1 cellular context compared by ENCODE assay signal in the genomic region with DNA sequence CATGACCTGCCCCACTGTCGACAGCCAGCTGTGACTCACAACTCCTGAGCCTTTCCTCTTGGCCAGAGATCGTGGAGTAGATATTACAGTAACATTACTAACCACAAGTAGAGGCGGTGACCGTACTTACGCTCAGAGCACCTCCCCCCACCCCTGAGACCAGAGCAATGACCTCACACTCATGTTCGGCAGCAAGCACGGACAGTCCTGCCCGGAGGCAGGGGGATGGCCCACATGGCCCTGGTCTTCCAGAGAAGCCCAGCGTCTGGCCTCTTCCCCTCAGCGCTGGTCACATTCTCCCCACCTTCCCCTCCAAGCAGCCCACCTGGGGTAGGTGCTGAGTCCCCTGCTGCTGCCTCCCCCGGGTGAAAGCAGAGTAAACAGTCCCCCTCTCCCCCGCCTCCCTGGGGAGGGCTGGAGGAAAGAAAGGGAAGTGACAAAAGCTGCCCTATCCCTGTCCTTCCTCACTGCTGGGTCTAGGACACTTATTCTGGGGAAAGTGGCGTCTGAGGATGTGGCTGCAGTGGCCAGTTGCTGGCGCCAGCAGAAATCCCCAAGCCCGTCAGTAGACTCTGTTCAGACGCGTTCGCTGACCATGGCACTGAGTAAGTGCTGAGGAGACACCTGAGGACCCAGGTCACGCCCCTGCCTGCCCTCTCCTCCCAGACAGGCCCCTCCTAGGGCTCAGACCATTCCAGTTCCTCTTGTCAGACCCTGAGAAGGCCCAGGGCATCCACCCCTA.
A peak's percentile ranks its signal among the peaks of the same experiment; 100 is the strongest.
TF ChIP-seq lines count a peak whose summit lies in the region.

No MANE protein-coding gene starts in this region.

TF ChIP-seq in HepG2, 621 proteins besides CTCF, POLR2A, EP300 and RAD21 (continued from another document and continues in another):
- TF ChIP-seq, protein P1, sequence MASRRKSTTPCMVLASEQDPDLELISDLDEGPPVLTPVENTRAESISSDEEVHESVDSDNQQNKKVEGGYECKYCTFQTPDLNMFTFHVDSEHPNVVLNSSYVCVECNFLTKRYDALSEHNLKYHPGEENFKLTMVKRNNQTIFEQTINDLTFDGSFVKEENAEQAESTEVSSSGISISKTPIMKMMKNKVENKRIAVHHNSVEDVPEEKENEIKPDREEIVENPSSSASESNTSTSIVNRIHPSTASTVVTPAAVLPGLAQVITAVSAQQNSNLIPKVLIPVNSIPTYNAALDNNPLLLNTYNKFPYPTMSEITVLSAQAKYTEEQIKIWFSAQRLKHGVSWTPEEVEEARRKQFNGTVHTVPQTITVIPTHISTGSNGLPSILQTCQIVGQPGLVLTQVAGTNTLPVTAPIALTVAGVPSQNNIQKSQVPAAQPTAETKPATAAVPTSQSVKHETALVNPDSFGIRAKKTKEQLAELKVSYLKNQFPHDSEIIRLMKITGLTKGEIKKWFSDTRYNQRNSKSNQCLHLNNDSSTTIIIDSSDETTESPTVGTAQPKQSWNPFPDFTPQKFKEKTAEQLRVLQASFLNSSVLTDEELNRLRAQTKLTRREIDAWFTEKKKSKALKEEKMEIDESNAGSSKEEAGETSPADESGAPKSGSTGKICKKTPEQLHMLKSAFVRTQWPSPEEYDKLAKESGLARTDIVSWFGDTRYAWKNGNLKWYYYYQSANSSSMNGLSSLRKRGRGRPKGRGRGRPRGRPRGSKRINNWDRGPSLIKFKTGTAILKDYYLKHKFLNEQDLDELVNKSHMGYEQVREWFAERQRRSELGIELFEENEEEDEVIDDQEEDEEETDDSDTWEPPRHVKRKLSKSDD (CRISPR knock-in tag; IDR thresholded peaks at IDR 0.05; ENCODE audit: low read depth) = peak; percentile 63; the same call in 1 of the 2 replicates
- TF ChIP-seq, protein P2, sequence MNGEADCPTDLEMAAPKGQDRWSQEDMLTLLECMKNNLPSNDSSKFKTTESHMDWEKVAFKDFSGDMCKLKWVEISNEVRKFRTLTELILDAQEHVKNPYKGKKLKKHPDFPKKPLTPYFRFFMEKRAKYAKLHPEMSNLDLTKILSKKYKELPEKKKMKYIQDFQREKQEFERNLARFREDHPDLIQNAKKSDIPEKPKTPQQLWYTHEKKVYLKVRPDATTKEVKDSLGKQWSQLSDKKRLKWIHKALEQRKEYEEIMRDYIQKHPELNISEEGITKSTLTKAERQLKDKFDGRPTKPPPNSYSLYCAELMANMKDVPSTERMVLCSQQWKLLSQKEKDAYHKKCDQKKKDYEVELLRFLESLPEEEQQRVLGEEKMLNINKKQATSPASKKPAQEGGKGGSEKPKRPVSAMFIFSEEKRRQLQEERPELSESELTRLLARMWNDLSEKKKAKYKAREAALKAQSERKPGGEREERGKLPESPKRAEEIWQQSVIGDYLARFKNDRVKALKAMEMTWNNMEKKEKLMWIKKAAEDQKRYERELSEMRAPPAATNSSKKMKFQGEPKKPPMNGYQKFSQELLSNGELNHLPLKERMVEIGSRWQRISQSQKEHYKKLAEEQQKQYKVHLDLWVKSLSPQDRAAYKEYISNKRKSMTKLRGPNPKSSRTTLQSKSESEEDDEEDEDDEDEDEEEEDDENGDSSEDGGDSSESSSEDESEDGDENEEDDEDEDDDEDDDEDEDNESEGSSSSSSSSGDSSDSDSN (CRISPR knock-in tag; IDR thresholded peaks at IDR 0.05) = 0 out of 2 replicates have a peak, but pooled peaks have one; percentile 10
- TF ChIP-seq, protein P3, sequence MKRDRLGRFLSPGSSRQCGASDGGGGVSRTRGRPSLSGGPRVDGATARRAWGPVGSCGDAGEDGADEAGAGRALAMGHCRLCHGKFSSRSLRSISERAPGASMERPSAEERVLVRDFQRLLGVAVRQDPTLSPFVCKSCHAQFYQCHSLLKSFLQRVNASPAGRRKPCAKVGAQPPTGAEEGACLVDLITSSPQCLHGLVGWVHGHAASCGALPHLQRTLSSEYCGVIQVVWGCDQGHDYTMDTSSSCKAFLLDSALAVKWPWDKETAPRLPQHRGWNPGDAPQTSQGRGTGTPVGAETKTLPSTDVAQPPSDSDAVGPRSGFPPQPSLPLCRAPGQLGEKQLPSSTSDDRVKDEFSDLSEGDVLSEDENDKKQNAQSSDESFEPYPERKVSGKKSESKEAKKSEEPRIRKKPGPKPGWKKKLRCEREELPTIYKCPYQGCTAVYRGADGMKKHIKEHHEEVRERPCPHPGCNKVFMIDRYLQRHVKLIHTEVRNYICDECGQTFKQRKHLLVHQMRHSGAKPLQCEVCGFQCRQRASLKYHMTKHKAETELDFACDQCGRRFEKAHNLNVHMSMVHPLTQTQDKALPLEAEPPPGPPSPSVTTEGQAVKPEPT (CRISPR knock-in tag; IDR thresholded peaks at IDR 0.05; ENCODE audit: low read depth) = no peak
- peak; percentile 68 for TF ChIP-seq ETV5 (CRISPR knock-in tag; IDR thresholded peaks at IDR 0.05; ENCODE audit: borderline replicate concordance)
- TF ChIP-seq RORA (CRISPR knock-in tag; IDR thresholded peaks at IDR 0.05) = no peak
- TF ChIP-seq ZNF331 (CRISPR knock-in tag; IDR thresholded peaks at IDR 0.05) = peak; percentile 15; the same call in 1 of the 2 replicates
- 0 out of 2 replicates have a peak, but pooled peaks have one; percentile 43 for TF ChIP-seq ZNF205 (CRISPR knock-in tag; IDR thresholded peaks at IDR 0.05)
- TF ChIP-seq ZNF672 (CRISPR knock-in tag; IDR thresholded peaks at IDR 0.05) = peak; percentile 100
- peak; percentile 18; the same call in 1 of the 2 replicates for TF ChIP-seq YEATS2 (CRISPR knock-in tag; IDR thresholded peaks at IDR 0.05; ENCODE audit: borderline replicate concordance)
- TF ChIP-seq ZNF775 (CRISPR knock-in tag; IDR thresholded peaks at IDR 0.05; ENCODE audit: borderline replicate concordance) = no peak
- TF ChIP-seq SP1 (IDR thresholded peaks at IDR 0.05) = no peak
- no peak for TF ChIP-seq SP1 (CRISPR knock-in tag; IDR thresholded peaks at IDR 0.05)
- TF ChIP-seq ZNF746 (CRISPR knock-in tag; IDR thresholded peaks at IDR 0.05) = peak; percentile 79; the same call in 1 of the 2 replicates
- TF ChIP-seq, protein P4, sequence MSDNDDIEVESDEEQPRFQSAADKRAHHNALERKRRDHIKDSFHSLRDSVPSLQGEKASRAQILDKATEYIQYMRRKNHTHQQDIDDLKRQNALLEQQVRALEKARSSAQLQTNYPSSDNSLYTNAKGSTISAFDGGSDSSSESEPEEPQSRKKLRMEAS (IDR thresholded peaks at IDR 0.05) = peak; percentile 74
- TF ChIP-seq ZBTB7A (CRISPR knock-in tag; IDR thresholded peaks at IDR 0.05) = peak; percentile 11; the same call in 1 of the 2 replicates
- TF ChIP-seq, protein P5, sequence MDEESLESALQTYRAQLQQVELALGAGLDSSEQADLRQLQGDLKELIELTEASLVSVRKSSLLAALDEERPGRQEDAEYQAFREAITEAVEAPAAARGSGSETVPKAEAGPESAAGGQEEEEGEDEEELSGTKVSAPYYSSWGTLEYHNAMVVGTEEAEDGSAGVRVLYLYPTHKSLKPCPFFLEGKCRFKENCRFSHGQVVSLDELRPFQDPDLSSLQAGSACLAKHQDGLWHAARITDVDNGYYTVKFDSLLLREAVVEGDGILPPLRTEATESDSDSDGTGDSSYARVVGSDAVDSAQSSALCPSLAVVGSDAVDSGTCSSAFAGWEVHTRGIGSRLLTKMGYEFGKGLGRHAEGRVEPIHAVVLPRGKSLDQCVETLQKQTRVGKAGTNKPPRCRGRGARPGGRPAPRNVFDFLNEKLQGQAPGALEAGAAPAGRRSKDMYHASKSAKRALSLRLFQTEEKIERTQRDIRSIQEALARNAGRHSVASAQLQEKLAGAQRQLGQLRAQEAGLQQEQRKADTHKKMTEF (CRISPR knock-in tag; IDR thresholded peaks at IDR 0.05) = peak; percentile 60; the same call in 1 of the 2 replicates
- TF ChIP-seq U2AF2 (IDR thresholded peaks at IDR 0.05; ENCODE audit: low read depth, low read length) = no peak
- peak; percentile 58; the same call in 1 of the 2 replicates for TF ChIP-seq PHF21A (CRISPR knock-in tag; IDR thresholded peaks at IDR 0.05)
- 0 out of 2 replicates have a peak, but pooled peaks have one; percentile 10 for TF ChIP-seq KDM1A (CRISPR knock-in tag; IDR thresholded peaks at IDR 0.05)
- peak; percentile 74; the same call in 1 of the 2 replicates for TF ChIP-seq TBX2 (CRISPR knock-in tag; IDR thresholded peaks at IDR 0.05; ENCODE audit: borderline replicate concordance)
- TF ChIP-seq ZNF350 (CRISPR knock-in tag; IDR thresholded peaks at IDR 0.05; ENCODE audit: borderline replicate concordance, low read depth) = peak; percentile 63; the same call in 1 of the 2 replicates
- TF ChIP-seq DNMT3B (CRISPR knock-in tag; conservative IDR thresholded peaks at IDR 0.05) = no peak
- TF ChIP-seq ESRRA (CRISPR knock-in tag; IDR thresholded peaks at IDR 0.05; ENCODE audit: low read depth) = 0 out of 2 replicates have a peak, but pooled peaks have one; percentile 29
- TF ChIP-seq MBD4 (IDR thresholded peaks at IDR 0.05; ENCODE audit: borderline replicate concordance, low read length) = no peak
- TF ChIP-seq, protein P6, sequence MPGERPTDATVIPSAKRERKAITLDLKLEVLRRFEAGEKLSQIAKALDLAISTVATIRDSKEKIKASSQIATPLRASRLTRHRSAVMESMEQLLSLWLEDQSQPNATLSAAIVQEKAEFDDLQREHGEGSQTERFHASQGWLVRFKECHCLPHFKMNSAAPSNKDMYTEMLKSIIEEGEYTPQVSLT (CRISPR knock-in tag; IDR thresholded peaks at IDR 0.05; ENCODE audit: borderline replicate concordance, low read depth) = no peak
- TF ChIP-seq SALL1 (CRISPR knock-in tag; IDR thresholded peaks at IDR 0.05) = peak; percentile 72; the same call in 1 of the 2 replicates
- peak; percentile 57; the same call in 1 of the 2 replicates for TF ChIP-seq ZFP36L1 (CRISPR knock-in tag; IDR thresholded peaks at IDR 0.05)
- no peak for TF ChIP-seq HOXD1 (CRISPR knock-in tag; IDR thresholded peaks at IDR 0.05)
- TF ChIP-seq, protein P7, sequence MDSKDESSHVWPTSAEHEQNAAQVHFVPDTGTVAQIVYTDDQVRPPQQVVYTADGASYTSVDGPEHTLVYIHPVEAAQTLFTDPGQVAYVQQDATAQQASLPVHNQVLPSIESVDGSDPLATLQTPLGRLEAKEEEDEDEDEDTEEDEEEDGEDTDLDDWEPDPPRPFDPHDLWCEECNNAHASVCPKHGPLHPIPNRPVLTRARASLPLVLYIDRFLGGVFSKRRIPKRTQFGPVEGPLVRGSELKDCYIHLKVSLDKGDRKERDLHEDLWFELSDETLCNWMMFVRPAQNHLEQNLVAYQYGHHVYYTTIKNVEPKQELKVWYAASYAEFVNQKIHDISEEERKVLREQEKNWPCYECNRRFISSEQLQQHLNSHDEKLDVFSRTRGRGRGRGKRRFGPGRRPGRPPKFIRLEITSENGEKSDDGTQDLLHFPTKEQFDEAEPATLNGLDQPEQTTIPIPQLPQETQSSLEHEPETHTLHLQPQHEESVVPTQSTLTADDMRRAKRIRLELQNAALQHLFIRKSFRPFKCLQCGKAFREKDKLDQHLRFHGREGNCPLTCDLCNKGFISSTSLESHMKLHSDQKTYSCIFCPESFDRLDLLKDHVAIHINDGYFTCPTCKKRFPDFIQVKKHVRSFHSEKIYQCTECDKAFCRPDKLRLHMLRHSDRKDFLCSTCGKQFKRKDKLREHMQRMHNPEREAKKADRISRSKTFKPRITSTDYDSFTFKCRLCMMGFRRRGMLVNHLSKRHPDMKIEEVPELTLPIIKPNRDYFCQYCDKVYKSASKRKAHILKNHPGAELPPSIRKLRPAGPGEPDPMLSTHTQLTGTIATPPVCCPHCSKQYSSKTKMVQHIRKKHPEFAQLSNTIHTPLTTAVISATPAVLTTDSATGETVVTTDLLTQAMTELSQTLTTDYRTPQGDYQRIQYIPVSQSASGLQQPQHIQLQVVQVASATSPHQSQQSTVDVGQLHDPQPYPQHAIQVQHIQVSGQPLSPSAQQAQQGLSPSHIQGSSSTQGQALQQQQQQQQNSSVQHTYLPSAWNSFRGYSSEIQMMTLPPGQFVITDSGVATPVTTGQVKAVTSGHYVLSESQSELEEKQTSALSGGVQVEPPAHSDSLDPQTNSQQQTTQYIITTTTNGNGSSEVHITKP (CRISPR knock-in tag; IDR thresholded peaks at IDR 0.05; ENCODE audit: low read depth) = peak; percentile 93
- peak; percentile 58; the same call in 1 of the 2 replicates for TF ChIP-seq BCL6 (CRISPR knock-in tag; IDR thresholded peaks at IDR 0.05)
- TF ChIP-seq TBL1XR1 (IDR thresholded peaks at IDR 0.05; ENCODE audit: borderline replicate concordance, low read length, partially characterized antibody) = peak; percentile 52
- TF ChIP-seq SP5 (CRISPR knock-in tag; IDR thresholded peaks at IDR 0.05; ENCODE audit: borderline replicate concordance, low read depth) = 0 out of 2 replicates have a peak, but pooled peaks have one; percentile 23
- TF ChIP-seq, protein P8, sequence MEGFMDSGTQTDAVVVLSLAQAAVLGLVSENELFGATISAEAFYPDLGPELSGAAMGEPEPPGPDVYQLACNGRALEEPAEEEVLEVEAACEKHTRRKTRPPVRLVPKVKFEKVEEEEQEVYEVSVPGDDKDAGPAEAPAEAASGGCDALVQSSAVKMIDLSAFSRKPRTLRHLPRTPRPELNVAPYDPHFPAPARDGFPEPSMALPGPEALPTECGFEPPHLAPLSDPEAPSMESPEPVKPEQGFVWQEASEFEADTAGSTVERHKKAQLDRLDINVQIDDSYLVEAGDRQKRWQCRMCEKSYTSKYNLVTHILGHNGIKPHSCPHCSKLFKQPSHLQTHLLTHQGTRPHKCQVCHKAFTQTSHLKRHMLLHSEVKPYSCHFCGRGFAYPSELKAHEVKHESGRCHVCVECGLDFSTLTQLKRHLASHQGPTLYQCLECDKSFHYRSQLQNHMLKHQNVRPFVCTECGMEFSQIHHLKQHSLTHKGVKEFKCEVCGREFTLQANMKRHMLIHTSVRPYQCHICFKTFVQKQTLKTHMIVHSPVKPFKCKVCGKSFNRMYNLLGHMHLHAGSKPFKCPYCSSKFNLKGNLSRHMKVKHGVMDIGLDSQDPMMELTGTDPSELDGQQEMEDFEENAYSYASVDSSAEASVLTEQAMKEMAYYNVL (CRISPR knock-in tag; IDR thresholded peaks at IDR 0.05; ENCODE audit: borderline replicate concordance) = 0 out of 2 replicates have a peak, but pooled peaks have one; percentile 34
- TF ChIP-seq ZNF501 (CRISPR knock-in tag; IDR thresholded peaks at IDR 0.05) = peak; percentile 83
- TF ChIP-seq ZNF12 (CRISPR knock-in tag; IDR thresholded peaks at IDR 0.05) = peak; percentile 57; the same call in 1 of the 2 replicates
